Comparison of ENCODE assay signal across 8 cellular contexts in genomic region chr10:48506147-48506917, GRCh38.
DNase-seq lines count a peak whose midpoint lies in the region; ATAC-seq and TF ChIP-seq lines count a peak whose summit lies in the region.

No MANE protein-coding gene starts in this region.

- TF ChIP-seq CTCF in LNCAP (IDR thresholded peaks at IDR 0.05) = peak; percentile 23; the same call in 1 of the 2 replicates
- TF ChIP-seq CTCF in astrocyte of the cerebellum (IDR thresholded peaks at IDR 0.05; ENCODE audit: low read depth, low read length, missing control alignments) = peak; percentile 39
- peak; percentile 45 for TF ChIP-seq CTCF in osteoblast (IDR thresholded peaks at IDR 0.05; ENCODE audit: extremely low read depth, low read depth, low read length)
- TF ChIP-seq CTCF in prostate gland (IDR thresholded peaks at IDR 0.05) = no peak

- no peaks in the 10 kb centered on the region for H3K9me3 Mint-ChIP-seq in activated CD4-positive, alpha-beta T cell treated with anti-CD3 and anti-CD28 coated beads for 36 hours (ENCODE audit: low read depth)

- no peaks in the 10 kb centered on the region for H3K27me3 Mint-ChIP-seq in activated CD4-positive, alpha-beta T cell treated with anti-CD3 and anti-CD28 coated beads for 36 hours

- TF ChIP-seq POLR2A in prostate gland (IDR thresholded peaks at IDR 0.05) = no peak

- no peaks in the 10 kb centered on the region for H3K9me3 ChIP-seq in osteoblast (ENCODE audit: low read depth, low read length)
- no peaks in the 10 kb centered on the region for H3K9me3 ChIP-seq in prostate gland

- CTCF ChIA-PET in activated CD4-positive, alpha-beta T cell treated with anti-CD3 and anti-CD28 coated beads for 36 hours (lab: Charles Lee) = interaction anchor here (1.9 kb wide), 1 partner anchor 143 kb away, joined by 6 read pairs; no protein-coding TSS in a partner anchor

- H3K27ac ChIP-seq in osteoblast (ENCODE audit: low read depth, low read length) (peak overlapping the region; percentile 11), prostate gland (no peak overlapping the region)

- POLR2A ChIA-PET in activated CD4-positive, alpha-beta T cell treated with anti-CD3 and anti-CD28 coated beads for 36 hours (lab: Charles Lee) = no interaction called here

- WGBS in prostate gland = 94% methylated on average over 8 of the region's 8 CpGs

- H3K4me1 ChIP-seq in osteoblast (ENCODE audit: insufficient read depth, low read length) = peaks cover 10% of the 10 kb centered on the region
- H3K4me1 ChIP-seq in prostate gland (replicated peaks) = no peaks in the 10 kb centered on the region

- no peak for ATAC-seq in activated CD4-positive, alpha-beta T cell treated with anti-CD3 and anti-CD28 coated beads for 36 hours

- H3K27ac Mint-ChIP-seq in activated CD4-positive, alpha-beta T cell treated with anti-CD3 and anti-CD28 coated beads for 36 hours = no peak overlapping the region

- no peaks in the 10 kb centered on the region for H3K27me3 ChIP-seq in osteoblast (ENCODE audit: insufficient read depth, low read length)
- no peaks in the 10 kb centered on the region for H3K27me3 ChIP-seq in prostate gland (replicated peaks; ENCODE audit: insufficient read depth)

- peaks cover 73% of the 10 kb centered on the region for H4K20me1 ChIP-seq in osteoblast (ENCODE audit: insufficient read depth, low read length)

- H3K36me3 ChIP-seq in osteoblast (ENCODE audit: insufficient read depth, low read length) (peaks cover 23% of the 10 kb centered on the region), prostate gland (no peaks in the 10 kb centered on the region)

- no peak overlapping the region for H3K4me3 Mint-ChIP-seq in activated CD4-positive, alpha-beta T cell treated with anti-CD3 and anti-CD28 coated beads for 36 hours

- in situ Hi-C loops in astrocyte of the cerebellum (cut with HindIII; ENCODE audit: low sequenced_read_pairs) = no loop called here

- peaks cover 100% of the 10 kb centered on the region for H3K79me2 ChIP-seq in osteoblast (ENCODE audit: insufficient read depth, low read length)

- H3K4me3 ChIP-seq in astrocyte of the cerebellum (ENCODE audit: low read depth, low read length) (no peak overlapping the region), osteoblast (ENCODE audit: insufficient read depth, low read length) (no peak overlapping the region), prostate gland (no peak overlapping the region)

- no peaks in the 10 kb centered on the region for H3K36me3 Mint-ChIP-seq in activated CD4-positive, alpha-beta T cell treated with anti-CD3 and anti-CD28 coated beads for 36 hours (ENCODE audit: low read depth)

- H2AFZ ChIP-seq in osteoblast (ENCODE audit: low read length) = no peak overlapping the region

- no peak overlapping the region for H3K4me2 ChIP-seq in osteoblast (ENCODE audit: insufficient read depth, low read length)

- intact Hi-C loops in activated CD4-positive, alpha-beta T cell treated with anti-CD3 and anti-CD28 coated beads for 36 hours (cut with DNase I, micrococcal nuclease) = loop anchor here (1.0 kb wide), 1 partner anchor 143 kb away; no protein-coding TSS in a partner anchor
- intact Hi-C loops in prostate gland (cut with DNase I) = no loop called here

- DNase-seq in activated CD4-positive, alpha-beta T cell treated with anti-CD3 and anti-CD28 coated beads for 36 hours = peak; percentile 42
- no peak for DNase-seq in activated CD4-positive, alpha-beta T cell treated with anti-CD3 and anti-CD28 coated beads for 4 hours
- DNase-seq in astrocyte of the cerebellum (ENCODE audit: low read depth) = no peak
- DNase-seq in osteoblast (ENCODE audit: insufficient read length, low spot score, missing footprints) = peak; percentile 69
- DNase-seq in prostate gland (ENCODE audit: low spot score) = no peak
- no peak for DNase-seq in RKO (ENCODE audit: low spot score)
- DNase-seq in stimulated activated CD4-positive, alpha-beta T cell treated with anti-CD3 and anti-CD28 coated beads, Interleukin-4, amount 100 ng/mL, for 1 hour = no peak

- H3K4me1 Mint-ChIP-seq in activated CD4-positive, alpha-beta T cell treated with anti-CD3 and anti-CD28 coated beads for 36 hours = no peaks in the 10 kb centered on the region

Comparison
In these comparisons a context has a peak if more than half of its experiments do, and no peak if none do; other contexts are left out.
1. DNase-seq: peak in activated CD4-positive, alpha-beta T cell treated with anti-CD3 and anti-CD28 coated beads for 36 hours (single experiment) and osteoblast (single experiment); none in activated CD4-positive, alpha-beta T cell treated with anti-CD3 and anti-CD28 coated beads for 4 hours (0 of 2), astrocyte of the cerebellum (single experiment), prostate gland (single experiment), RKO (single experiment) and stimulated activated CD4-positive, alpha-beta T cell treated with anti-CD3 and anti-CD28 coated beads, Interleukin-4, amount 100 ng/mL, for 1 hour (single experiment).
2. CTCF ChIP-seq: peak in LNCAP (single experiment), astrocyte of the cerebellum (single experiment) and osteoblast (single experiment); none in prostate gland (0 of 4).